In genomic region chr20:8631271-8631670, GRCh38 we compare ENCODE assay signal across 13 cellular contexts.
DNase-seq lines count a peak whose midpoint lies in the region; ATAC-seq and TF ChIP-seq lines count a peak whose summit lies in the region.
"Had no signal": no experiment of that assay in that cellular context is flagged by ENCODE, and none has a peak within 500 bp of the region (broad histone marks: within the 10 kb centered on the region; RNA-seq: fewer than 3 reads in every experiment).

No MANE protein-coding gene starts in this region.

- dilution Hi-C loops in IMR-90 (cut with HindIII; ENCODE audit: low sequenced_read_pairs, unreplicated experiment), result no loop called here

- no peak overlapping the region for H3K23ac ChIP-seq in IMR-90 (ENCODE audit: low read depth, low read length)

- H3K27me3 ChIP-seq in IMR-90 (ENCODE audit: control insufficient read depth, insufficient read depth, low read length), result no peaks in the 10 kb centered on the region
- H3K27me3 ChIP-seq in psoas muscle (ENCODE audit: insufficient read depth in 3 of 3, low read length in 2 of 3), result no peaks in the 10 kb centered on the region
- H3K27me3 ChIP-seq: BLaER1 treated with 17β-estradiol and CSF1 and Interleukin-3, amounts not matched to agents 10 nM and 100 nM had no signal

- H4K8ac ChIP-seq in IMR-90 (ENCODE audit: low read depth in 2 of 2, low read length in 2 of 2), result no peak overlapping the region

- H2AFZ ChIP-seq in IMR-90 (replicated peaks; ENCODE audit: low read length, poor library complexity), result no peak overlapping the region

- no peaks in the 10 kb centered on the region for H3K9me3 ChIP-seq in IMR-90 (ENCODE audit: control insufficient read depth, insufficient read depth, low read length)
- H3K9me3 ChIP-seq in psoas muscle, result no peaks in the 10 kb centered on the region
- H3K9me3 ChIP-seq: BLaER1 treated with 17β-estradiol and CSF1 and Interleukin-3, amounts not matched to agents 10 nM and 100 nM had no signal

- no peak overlapping the region for H2AK9ac ChIP-seq in IMR-90 (replicated peaks; ENCODE audit: low read depth, low read length, poor library complexity)

- peaks cover 3% of the 10 kb centered on the region; the same call in 1 of the 2 replicates for H3K9me1 ChIP-seq in IMR-90 (ENCODE audit: insufficient read depth, low read length)

- no peak overlapping the region for H3K14ac ChIP-seq in IMR-90 (replicated peaks; ENCODE audit: low read depth, low read length)

- no peak for ATAC-seq in IMR-90 (ENCODE audit: low read depth)
- no peak for ATAC-seq in psoas muscle
- no peak for ATAC-seq in GM21576 (IDR thresholded peaks at IDR 0.05; ENCODE audit: unreplicated experiment)
- ATAC-seq: CD8-positive, alpha-beta T cell had no signal

- no peak overlapping the region for H2AK5ac ChIP-seq in IMR-90 (ENCODE audit: low read depth, low read length)

- H3K36me3 ChIP-seq in IMR-90 (ENCODE audit: control insufficient read depth, insufficient read depth, low read length), result no peaks in the 10 kb centered on the region
- H3K36me3 ChIP-seq in psoas muscle (ENCODE audit: insufficient read depth in 1 of 2, low read depth in 1 of 2), result no peaks in the 10 kb centered on the region

- no peak overlapping the region for H2BK120ac ChIP-seq in IMR-90 (ENCODE audit: low read depth, low read length)

- no peak overlapping the region for H3K4me3 ChIP-seq in IMR-90 (ENCODE audit: insufficient read depth, low read depth, low read length)
- H3K4me3 ChIP-seq in astrocyte of the cerebellum (ENCODE audit: low read depth, low read length), result no peak overlapping the region
- H3K4me3 ChIP-seq in psoas muscle, result no peak overlapping the region
- H3K4me3 ChIP-seq: BLaER1 treated with 17β-estradiol and CSF1 and Interleukin-3, amounts not matched to agents 10 nM and 100 nM had no signal

- no peak for TF ChIP-seq POLR2A in IMR-90 (IDR thresholded peaks at IDR 0.05; ENCODE audit: low read depth, low read length)

- H3K4me1 ChIP-seq in IMR-90 (ENCODE audit: control insufficient read depth, insufficient read depth, low read length), result peaks cover 2% of the 10 kb centered on the region
- no peaks in the 10 kb centered on the region for H3K4me1 ChIP-seq in psoas muscle

- no peak overlapping the region for H4K5ac ChIP-seq in IMR-90 (ENCODE audit: low read depth, low read length)

- intact Hi-C loops in IMR-90 (cut with micrococcal nuclease) (no loop called here), psoas muscle (cut with DNase I) (no loop called here)

- no peaks in the 10 kb centered on the region; a peak in 2 of 4 replicates for H3K79me1 ChIP-seq in IMR-90 (ENCODE audit: low read depth in 1 of 2, low read length in 2 of 2)

- BruUV-seq in IMR-90 (replicated peaks; lab: Mats Ljungman, UMichigan), result no TSS peak

- H4K20me1 ChIP-seq in IMR-90 (ENCODE audit: insufficient read depth, low read length), result no peaks in the 10 kb centered on the region
- H4K20me1 ChIP-seq: BLaER1 treated with 17β-estradiol and CSF1 and Interleukin-3, amounts not matched to agents 10 nM and 100 nM had no signal

- in situ Hi-C loops in IMR-90 (cut with MboI; ENCODE audit: low sequenced_read_pairs), result no loop called here
- in situ Hi-C loops in astrocyte of the cerebellum (cut with HindIII; ENCODE audit: low sequenced_read_pairs), result no loop called here

- DNase-seq in IMR-90 (peak; percentile 8), astrocyte of the cerebellum (ENCODE audit: low read depth) (peak; percentile 81), fibroblast of peridontal ligament (ENCODE audit: extremely low read depth) (peak; percentile 48), stromal cell of bone marrow (ENCODE audit: low read depth) (peak; percentile 70), psoas muscle (no peak), T-helper 2 cell (no peak)
- DNase-seq: CD8-positive, alpha-beta T cell; DMS 273 treated with DMSO at 0.1 percent for 48 hours; DMS53; DND-41; H9 had no signal

- H3K56ac ChIP-seq in IMR-90 (ENCODE audit: extremely low read depth, insufficient read depth, low read length), result no peak overlapping the region

- no peak overlapping the region for H3K4ac ChIP-seq in IMR-90 (ENCODE audit: low read depth, low read length)

- H4K91ac ChIP-seq in IMR-90 (ENCODE audit: insufficient read depth, low read depth, low read length), result no peak overlapping the region

- no peak for TF ChIP-seq RAD21 in IMR-90 (IDR thresholded peaks at IDR 0.05; ENCODE audit: low read length)

- no peak overlapping the region for H3K27ac ChIP-seq in IMR-90 (ENCODE audit: insufficient read depth, low read length)
- H3K27ac ChIP-seq in psoas muscle, result no peak overlapping the region
- H3K27ac ChIP-seq: BLaER1 treated with 17β-estradiol and CSF1 and Interleukin-3, amounts not matched to agents 10 nM and 100 nM had no signal

- H2BK20ac ChIP-seq in IMR-90 (ENCODE audit: low read depth, low read length), result no peak overlapping the region

- no peak overlapping the region for H3K4me2 ChIP-seq in IMR-90 (ENCODE audit: low read depth, low read length)
- H3K4me2 ChIP-seq: BLaER1 treated with 17β-estradiol and CSF1 and Interleukin-3, amounts not matched to agents 10 nM and 100 nM had no signal

- POLR2A ChIA-PET in IMR-90 (lab: Charles Lee; ENCODE audit: unreplicated experiment), result no interaction called here

- WGBS in IMR-90 (ENCODE audit: extremely low coverage in 2 of 2, insufficient read length in 1 of 2), 2 experiments, result no CpG with 5 or more reads among the region's 1 CpG
- WGBS in psoas muscle, 3 donors, result 93 to 97% (median 96%) methylated on average over 1 of the region's 1 CpG

- H2BK5ac ChIP-seq in IMR-90 (ENCODE audit: low read depth, low read length, poor library complexity, severe bottlenecking), result no peak overlapping the region

- no peak overlapping the region for H2BK15ac ChIP-seq in IMR-90 (ENCODE audit: low read depth, low read length)

- no peak overlapping the region for H3K18ac ChIP-seq in IMR-90 (ENCODE audit: low read depth, low read length)

- CTCF ChIA-PET in IMR-90 (lab: Yijun Ruan, JAX), result no interaction called here

- no peak overlapping the region for H3K9ac ChIP-seq in IMR-90 (ENCODE audit: low read depth, low read length)
- H3K9ac ChIP-seq: BLaER1 treated with 17β-estradiol and CSF1 and Interleukin-3, amounts not matched to agents 10 nM and 100 nM had no signal

- TF ChIP-seq CTCF in IMR-90 (conservative IDR thresholded peaks at IDR 0.05; ENCODE audit: low read depth, low read length) (no peak), astrocyte of the cerebellum (IDR thresholded peaks at IDR 0.05; ENCODE audit: low read depth, low read length, missing control alignments) (no peak), psoas muscle (IDR thresholded peaks at IDR 0.05) (no peak)

TF ChIP-seq in IMR-90, 13 proteins besides CTCF, POLR2A, EP300 and RAD21:
- TF ChIP-seq RCOR1 (IDR thresholded peaks at IDR 0.05; ENCODE audit: insufficient replicate concordance, low read length), result no peak
- TF ChIP-seq RFX5 (IDR thresholded peaks at IDR 0.05; ENCODE audit: low read depth, low read length), result no peak
- TF ChIP-seq BHLHE40 (IDR thresholded peaks at IDR 0.05; ENCODE audit: low read depth, low read length), result no peak
- TF ChIP-seq CEBPB (IDR thresholded peaks at IDR 0.05; ENCODE audit: low read depth, low read length), result no peak
- TF ChIP-seq SMC3 (IDR thresholded peaks at IDR 0.05; ENCODE audit: low read depth, low read length), result no peak
- TF ChIP-seq USF2 (IDR thresholded peaks at IDR 0.05; ENCODE audit: low read depth, low read length), result no peak

Comparison
In these comparisons a context has a peak if more than half of its experiments do, and no peak if none do; other contexts are left out.
1. DNase-seq: peak in IMR-90 (single experiment), astrocyte of the cerebellum (single experiment), fibroblast of peridontal ligament (single experiment) and stromal cell of bone marrow (single experiment); none in psoas muscle (0 of 2) and T-helper 2 cell (0 of 5).